In the genomic region with DNA sequence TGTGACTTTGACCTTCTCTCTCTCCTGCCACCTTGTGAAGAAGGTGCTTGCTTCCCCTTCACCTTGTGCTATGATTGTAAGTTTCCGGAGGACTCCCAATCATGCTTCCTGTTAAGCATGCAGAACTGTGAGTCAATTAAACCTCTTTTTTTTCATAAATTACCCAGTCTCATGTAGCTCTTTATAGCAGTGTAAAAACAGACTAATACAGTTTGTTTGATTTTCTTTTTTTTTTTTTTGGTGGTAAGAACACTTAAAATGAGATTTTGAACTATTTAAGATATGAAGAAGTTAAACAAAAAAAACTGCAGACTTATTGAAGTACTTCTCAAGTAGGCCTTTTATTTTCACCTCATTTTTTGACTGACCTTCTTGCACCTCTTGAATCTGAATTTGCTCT, we compare ENCODE assay signal across 28 cellular contexts.
"Had no signal": no experiment of that assay in that cellular context is flagged by ENCODE, and none has a peak within 500 bp of the region (broad histone marks: within the 10 kb centered on the region; RNA-seq: fewer than 3 reads in every experiment).

No MANE protein-coding gene starts in this region.

- H3K27me3 ChIP-seq: dorsolateral prefrontal cortex, esophagus squamous epithelium, gastrocnemius medialis, heart right ventricle had no signal

- H3K9me3 Mint-ChIP-seq: naive B cell had no signal

- H3K27ac ChIP-seq: coronary artery, dorsolateral prefrontal cortex, epithelial cell of prostate, esophagus squamous epithelium, gastrocnemius medialis, heart right ventricle, lower lobe of right lung had no signal

- H3K4me3 ChIP-seq: coronary artery, dorsolateral prefrontal cortex, esophagus squamous epithelium, gastrocnemius medialis, heart right ventricle, lower lobe of right lung, mucosa of descending colon had no signal

- H3K36me3 Mint-ChIP-seq: immature natural killer cell, mesothelial cell of epicardium, naive B cell had no signal

- H3K4me3 Mint-ChIP-seq: immature natural killer cell, mesothelial cell of epicardium, naive B cell had no signal

- ATAC-seq: esophagus mucosa, gastrocnemius medialis, heart right ventricle, left colon, left lobe of liver, left ventricle myocardium superior, mucosa of descending colon had no signal

- H3K4me1 Mint-ChIP-seq: immature natural killer cell, naive B cell had no signal

- DNase-seq: dermis blood vessel endothelial cell; dorsolateral prefrontal cortex; effector CD4-positive, alpha-beta T cell; effector memory CD4-positive, alpha-beta T cell; erythroblast; esophagus squamous epithelium; foreskin fibroblast; foreskin melanocyte; gastrocnemius medialis; glutamatergic neuron; head of caudate nucleus; heart right ventricle; hippocampal formation; immature natural killer cell; islet precursor cell; kidney; kidney glomerular epithelial cell; left colon; left ventricle myocardium superior; lower lobe of right lung; mesenchymal stem cell; mucosa of descending colon; naive B cell had no signal

- H3K4me1 ChIP-seq: esophagus squamous epithelium, gastrocnemius medialis, heart right ventricle, lower lobe of right lung had no signal

- H3K36me3 ChIP-seq: esophagus squamous epithelium, gastrocnemius medialis, heart right ventricle, lower lobe of right lung had no signal

- H3K9me3 ChIP-seq: esophagus squamous epithelium, gastrocnemius medialis, lower lobe of right lung, mucosa of descending colon had no signal

- H3K27me3 Mint-ChIP-seq: naive B cell had no signal

- H3K27ac Mint-ChIP-seq: immature natural killer cell, mesothelial cell of epicardium, naive B cell had no signal
